In genomic region chr2:237469410-237469809, GRCh38 we compare ENCODE assay signal across 4 cellular contexts. TPM values are rescaled to one million over a fixed set of nuclear protein-coding genes. Genes with fewer than 3 reads are reported as not detected.
"Had no signal": no experiment of that assay in that cellular context is flagged by ENCODE, and none has a peak within 500 bp of the region (broad histone marks: within the 10 kb centered on the region; RNA-seq: fewer than 3 reads in every experiment).

No MANE protein-coding gene starts in this region.

RNA-seq across cellular contexts. Expression of gene MLPH, which starts 17.6 kb away (rescaled TPM):
- total RNA-seq: activated CD4-positive, alpha-beta memory T cell treated with anti-CD3 and anti-CD28 coated beads, Interleukin-2, amount 10 ng/mL, durations not matched to agents 7 days and 5 days; activated CD4-positive, alpha-beta T cell treated with anti-CD3 and anti-CD28 coated beads, Interleukin-2, amount 10 ng/mL, durations not matched to agents 7 days and 5 days; activated T-helper 17 cell treated with anti-CD3 and anti-CD28 coated beads, Interleukin-2, amount 50 U/mL, for 72 hours; T-helper 17 cell had no signal
